10 cellular contexts compared by ENCODE assay signal in genomic region chr14:24203249-24203886, GRCh38. TPM values are rescaled to one million over a fixed set of nuclear protein-coding genes. Genes with fewer than 3 reads are reported as not detected.
"Had no signal": no experiment of that assay in that cellular context is flagged by ENCODE, and none has a peak within 500 bp of the region (broad histone marks: within the 10 kb centered on the region; RNA-seq: fewer than 3 reads in every experiment).

No MANE protein-coding gene starts in this region.

RNA-seq across cellular contexts. Expression of gene TSSK4, which starts 2.1 kb away (rescaled TPM):
- total RNA-seq: dermis microvascular lymphatic vessel endothelial cell, esophagus mucosa, gastrocnemius medialis, glomerular endothelial cell, kidney epithelial cell, left ventricle myocardium inferior, psoas muscle had no signal
- polyA plus RNA-seq: mammary epithelial cell, right cardiac atrium, spleen had no signal
